19 cellular contexts compared by ENCODE assay signal in the genomic region with DNA sequence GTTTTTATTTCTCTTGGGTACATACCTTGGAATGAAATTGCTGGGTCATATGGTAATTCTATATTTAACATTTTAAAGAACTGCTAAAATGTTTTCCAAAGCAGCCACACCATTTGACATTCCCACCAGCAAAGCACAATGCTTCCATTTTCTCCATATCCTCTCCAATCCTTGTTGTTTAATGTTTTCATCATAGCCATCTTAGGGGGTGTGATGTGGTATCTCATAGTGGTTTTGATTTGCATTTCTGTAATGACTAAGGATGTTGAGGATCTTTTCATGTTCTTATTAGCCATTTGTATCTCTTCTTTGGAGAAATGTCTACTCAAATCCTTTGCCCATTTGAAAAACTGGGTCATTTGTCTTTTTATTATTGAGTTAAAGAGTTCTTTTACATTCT.
"Had no signal": no experiment of that assay in that cellular context is flagged by ENCODE, and none has a peak within 500 bp of the region (broad histone marks: within the 10 kb centered on the region; RNA-seq: fewer than 3 reads in every experiment).

No MANE protein-coding gene starts in this region.

- H3K4me3 Mint-ChIP-seq: IgD-negative memory B cell had no signal

- ATAC-seq: SK-N-SH treated with all-trans-retinoic acid at 6 μM for 48 hours had no signal

- H3K27me3 ChIP-seq: SJCRH30 had no signal

- H3K36me3 Mint-ChIP-seq: IgD-negative memory B cell had no signal

- H3K27ac ChIP-seq: HL-60, SJCRH30 had no signal

- H3K4me1 ChIP-seq: SJCRH30 had no signal

- DNase-seq: KBM-7, NCI-H1092, NCI-H1105 treated with DMSO at 0.1 percent for 48 hours, NCI-H1417 treated with DMSO at 0.1 percent for 48 hours, NCI-H146, NCI-H1694 treated with DMSO at 0.1 percent for 48 hours, NCI-H1930, NCI-H2081, NCI-H2107, NCI-H2227 treated with DMSO at 0.1 percent for 48 hours, NCI-H524, NCI-H526 treated with DMSO at 0.1 percent for 48 hours, NCI-H748 treated with DMSO at 0.1 percent for 48 hours, RPMI8226, SHP77 treated with DMSO at 0.1 percent for 48 hours, SJCRH30 had no signal

- H3K36me3 ChIP-seq: SJCRH30 had no signal

- H3K27ac Mint-ChIP-seq: IgD-negative memory B cell had no signal

- H3K9me3 ChIP-seq: SJCRH30 had no signal

- H3K4me3 ChIP-seq: SJCRH30 had no signal
